13 cellular contexts compared by ENCODE assay signal in genomic region chr1:2523191-2523890, GRCh38. TPM values are rescaled to one million over a fixed set of nuclear protein-coding genes. Genes with fewer than 3 reads are reported as not detected.
A peak's percentile ranks its signal among the peaks of the same experiment; 100 is the strongest.
DNase-seq lines count a peak whose midpoint lies in the region; ATAC-seq, FAIRE-seq and TF ChIP-seq lines count a peak whose summit lies in the region.
"Had no signal": no experiment of that assay in that cellular context is flagged by ENCODE, and none has a peak within 500 bp of the region (broad histone marks: within the 10 kb centered on the region; RNA-seq: fewer than 3 reads in every experiment).

No MANE protein-coding gene starts in this region.

- H3K4me1 Mint-ChIP-seq in CD4-positive, alpha-beta T cell (ENCODE audit: low read depth) = peaks cover 44% of the 10 kb centered on the region
- H3K4me1 Mint-ChIP-seq in natural killer cell = peaks cover 24 to 40% of the 10 kb centered on the region in 2 donors

- POLR2A ChIA-PET in CD4-positive, alpha-beta T cell (lab: Charles Lee) = interaction anchor here (0.9 to 8.5 kb wide), 8 partner anchors 16 to 334 kb away, joined by 3 to 164 read pairs (median 5); partner anchors contain the start of genes MORN1, PRXL2B and TNFRSF14
- POLR2A ChIA-PET in GM12878 (lab: Charles Lee) = interaction anchor here (0.8 to 3.7 kb wide), 2 partner anchors 22 to 53 kb away, joined by 3 to 19 read pairs; no protein-coding TSS in a partner anchor

- peaks cover 5% of the 10 kb centered on the region for H3K27me3 ChIP-seq in CD4-positive, alpha-beta T cell (ENCODE audit: control insufficient read depth, insufficient read depth, low read length)
- H3K27me3 ChIP-seq in RWPE2 (ENCODE audit: insufficient read depth, poor library complexity, severe bottlenecking) = no peaks in the 10 kb centered on the region
- no peaks in the 10 kb centered on the region for H3K27me3 ChIP-seq in GM12878 (replicated peaks in 1 of 2; ENCODE audit: control insufficient read depth in 2 of 2, insufficient read depth in 2 of 2, low read length in 1 of 2)
- H3K27me3 ChIP-seq: thyroid gland had no signal

- SMC1A ChIA-PET in GM12878 (lab: Charles Lee; ENCODE audit: uncharacterized antibody, unreplicated experiment) = interaction anchor here (0.7 to 1.5 kb wide), 5 partner anchors 22 to 111 kb away, joined by 3 to 11 read pairs (median 3); partner anchors contain the start of gene PEX10

- H3K9me3 Mint-ChIP-seq in CD4-positive, alpha-beta T cell = no peaks in the 10 kb centered on the region
- H3K9me3 Mint-ChIP-seq in natural killer cell = no peaks in the 10 kb centered on the region

- CTCF ChIA-PET in CD4-positive, alpha-beta T cell (lab: Charles Lee) = interaction anchor here (0.7 to 4.2 kb wide), 8 partner anchors 24 to 131 kb away, joined by 3 to 37 read pairs (median 4); partner anchors contain the start of genes RER1 and TNFRSF14
- CTCF ChIA-PET in GM12878 (lab: Yijun Ruan, JAX) = interaction anchor here (0.6 to 3.8 kb wide), 13 partner anchors 13 to 328 kb away, joined by 3 to 28 read pairs (median 5); partner anchors contain the start of gene FAAP20

- peak overlapping the region; percentile 15; the same call in 1 of the 2 replicates for H3K9ac ChIP-seq in GM12878 (ENCODE audit: control insufficient read depth, insufficient read depth, low read length)

- H3K36me3 ChIP-seq in RWPE2 (ENCODE audit: low read depth) = peaks cover 28% of the 10 kb centered on the region
- H3K36me3 ChIP-seq in GM12878 (ENCODE audit: control insufficient read depth in 2 of 2, insufficient read depth in 2 of 2, low read length in 1 of 2) = peaks cover 7 to 26% of the 10 kb centered on the region in 2 experiments; a peak in 3 of 4 replicates

- peaks cover 3% of the 10 kb centered on the region; the same call in 1 of the 2 replicates for H4K20me1 ChIP-seq in GM12878 (ENCODE audit: control insufficient read depth, insufficient read depth)

- H3K4me1 ChIP-seq in RWPE2 (ENCODE audit: insufficient read depth, poor library complexity, severe bottlenecking) (peaks cover 21% of the 10 kb centered on the region), GM12878 (ENCODE audit: control insufficient read depth, insufficient read depth, low read length) (peaks cover 18% of the 10 kb centered on the region)

- no TSS peak for BruUV-seq in GM12878 (replicated peaks; lab: Mats Ljungman, UMichigan)

- WGBS in GM12878 (ENCODE audit: insufficient coverage, insufficient replicate concordance, low lambda C conversion rate, missing lambda C conversion rate) = 95% methylated on average over 32 of the region's 32 CpGs

- in situ Hi-C loops in GM12878 (cut with MboI) (loop anchor here (10.0 kb wide), 1 partner anchor 319 kb away; no protein-coding TSS in a partner anchor), GM13977 (cut with MboI; ENCODE audit: low pct_unique_long_range_greater_than_20kb, low sequenced_read_pairs, unreplicated experiment) (no loop called here)

- RAD21 ChIA-PET in GM12878 (lab: Charles Lee; ENCODE audit: unreplicated experiment) = interaction anchor here (1.0 to 5.9 kb wide), 4 partner anchors 23 to 110 kb away, joined by 3 to 86 read pairs (median 4); partner anchors contain the start of gene PEX10

- H3K9me3 ChIP-seq in CD4-positive, alpha-beta T cell (ENCODE audit: control insufficient read depth, low read length) = no peaks in the 10 kb centered on the region
- H3K9me3 ChIP-seq in RWPE2 (ENCODE audit: severe bottlenecking) = no peaks in the 10 kb centered on the region
- H3K9me3 ChIP-seq in GM12878 (replicated peaks; ENCODE audit: control insufficient read depth, insufficient read depth, low read length) = no peaks in the 10 kb centered on the region
- H3K9me3 ChIP-seq: neutrophil, thyroid gland had no signal

- no peak overlapping the region for H2AFZ ChIP-seq in GM12878 (ENCODE audit: control insufficient read depth, low read depth, low read length)

- DNase-seq in CD4-positive, alpha-beta T cell = no peak
- no peak for DNase-seq in RWPE2 (ENCODE audit: low spot score)
- DNase-seq in GM12878 (ENCODE audit: low read depth, low spot score) = no peak
- no peak for DNase-seq in natural killer cell
- DNase-seq in NCI-H2227 treated with DMSO at 0.1 percent for 48 hours (lab: John Stamatoyannopoulos, UW) = no peak
- DNase-seq in epidermal melanocyte (ENCODE audit: insufficient read length, low spot score) = no peak
- DNase-seq in frontal cortex (ENCODE audit: low spot score in 2 of 2) = no peak
- DNase-seq in GM13977 (ENCODE audit: low spot score) = no peak
- DNase-seq: MM.1S, NCI-H526 treated with DMSO at 0.1 percent for 48 hours, thyroid gland had no signal

- ATAC-seq in CD4-positive, alpha-beta T cell (ENCODE audit: poor library complexity) = no peak
- ATAC-seq in RWPE2 (ENCODE audit: low read depth) (no peak), GM12878 (0 out of 3 replicates have a peak, but pooled peaks have one; percentile 7), natural killer cell (no peak)

- intact Hi-C loops in CD4-positive, alpha-beta T cell (cut with DNase I, micrococcal nuclease) = loop anchor here in 1 of 2 experiments (10.0 kb wide), 2 partner anchors 121 to 1251 kb away; partner anchors contain the start of gene SMIM1
- intact Hi-C loops in GM12878 (cut with micrococcal nuclease; ENCODE audit: unreplicated experiment) = no loop called here
- intact Hi-C loops in natural killer cell (cut with micrococcal nuclease) = no loop called here

- H3K27ac ChIP-seq in CD4-positive, alpha-beta T cell (ENCODE audit: low read depth, low read length) = peak overlapping the region; percentile 76
- H3K27ac ChIP-seq in RWPE2 (ENCODE audit: poor library complexity, severe bottlenecking) = peak overlapping the region; percentile 39
- no peak overlapping the region; the same call in 1 of the 2 replicates for H3K27ac ChIP-seq in GM12878 (ENCODE audit: control insufficient read depth, insufficient read depth)
- H3K27ac ChIP-seq: neutrophil, thyroid gland had no signal

- H3K27me3 Mint-ChIP-seq in CD4-positive, alpha-beta T cell = peaks cover 4% of the 10 kb centered on the region
- peaks cover 0 to 5% of the 10 kb centered on the region in 2 donors for H3K27me3 Mint-ChIP-seq in natural killer cell (ENCODE audit: low read depth in 2 of 2)

- no peak for TF ChIP-seq CTCF in CD4-positive, alpha-beta T cell (IDR thresholded peaks at IDR 0.05)
- TF ChIP-seq CTCF in RWPE2 (IDR thresholded peaks at IDR 0.05; ENCODE audit: poor library complexity, severe bottlenecking) (no peak), GM12878 (IDR thresholded peaks at IDR 0.05 in 2 of 3, conservative IDR thresholded peaks at IDR 0.05 in 1 of 3; ENCODE audit: control insufficient read depth in 2 of 3, extremely low read depth in 1 of 3, insufficient read depth in 1 of 3, low read depth in 3 of 3, low read length in 3 of 3) (peak in 2 of 3 experiments; percentile 41 to 54; a peak in 4 of 6 replicates), natural killer cell (IDR thresholded peaks at IDR 0.05) (no peak), GM13977 (IDR thresholded peaks at IDR 0.05; ENCODE audit: extremely low read depth, insufficient read depth, missing control alignments) (no peak)

- no peak for FAIRE-seq in GM12878 (lab: Jason Lieb, UNC)
- FAIRE-seq in frontal cortex (lab: Jason Lieb, UNC) = no peak

- H3K27ac Mint-ChIP-seq in CD4-positive, alpha-beta T cell = peak overlapping the region; percentile 91
- H3K27ac Mint-ChIP-seq in natural killer cell = peak overlapping the region; percentile 65 to 93

- TF ChIP-seq EP300 in GM12878 (IDR thresholded peaks at IDR 0.05; ENCODE audit: borderline replicate concordance in 1 of 2, control insufficient read depth in 1 of 2, low read depth in 2 of 2, low read length in 2 of 2) = no peak

- H3K36me3 Mint-ChIP-seq in CD4-positive, alpha-beta T cell (ENCODE audit: low read depth) = peaks cover 44% of the 10 kb centered on the region
- no peaks in the 10 kb centered on the region for H3K36me3 Mint-ChIP-seq in natural killer cell

- peak overlapping the region; percentile 90 for H3K4me3 Mint-ChIP-seq in CD4-positive, alpha-beta T cell
- no peak overlapping the region for H3K4me3 Mint-ChIP-seq in natural killer cell

- H3K79me2 ChIP-seq in GM12878 (ENCODE audit: control insufficient read depth, insufficient read depth, low read length) = peaks cover 36% of the 10 kb centered on the region

- H3K4me3 ChIP-seq in RWPE2 (ENCODE audit: severe bottlenecking) = no peak overlapping the region
- H3K4me3 ChIP-seq in GM12878 = peak overlapping the region; percentile 98; the same call in 1 of the 2 replicates
- H3K4me3 ChIP-seq: thyroid gland had no signal

- H3K4me2 ChIP-seq in GM12878 (ENCODE audit: control insufficient read depth, insufficient read depth) = peak overlapping the region; percentile 54; the same call in 1 of the 2 replicates

- TF ChIP-seq POLR2A in GM12878 (IDR thresholded peaks at IDR 0.05; ENCODE audit: low read depth, low read length) = no peak

- no peak for TF ChIP-seq RAD21 in GM12878 (IDR thresholded peaks at IDR 0.05; ENCODE audit: insufficient read depth, low read depth, low read length)

RNA-seq across cellular contexts. Expression of gene PANK4, which starts 3.1 kb away (rescaled TPM):
- total RNA-seq in CD4-positive, alpha-beta T cell = 10 to 100 TPM; 42.9 to 47.0 TPM
- total RNA-seq in GM12878 (2013; cell fraction: nucleolus; rRNA removed) = 85.4 and 117 TPM in 2 replicates
- 24.1 and 24.9 TPM in 2 replicates for total RNA-seq in GM12878 (2014; rRNA removed)
- 10.4 and 10.6 TPM in 2 replicates for total RNA-seq in GM12878 (2014; rRNA removed; fragmentation: Illumina TruSeq; extraction: Trizol)
- 25.8 and 38.0 TPM in 2 replicates for total RNA-seq in GM12878 (2021)
- 7.1 TPM for polyA plus RNA-seq in GM12878 (2011; ENCODE audit: low read depth)
- 12.4 and 27.0 TPM in 2 replicates for polyA plus RNA-seq in GM12878 (2011; rRNA removed)
- polyA plus RNA-seq in GM12878 (2011; cell fraction: cytosol; rRNA removed) = 15.9 and 23.0 TPM in 2 replicates
- 158 and 199 TPM in 2 replicates for polyA plus RNA-seq in GM12878 (2011; cell fraction: nucleus; rRNA removed)
- polyA plus RNA-seq in GM12878 (2012) = 18.2 and 18.5 TPM in 2 replicates
- polyA plus RNA-seq in GM12878 (2014; fragmentation: Illumina TruSeq; extraction: Trizol) = 11.1 and 15.0 TPM in 2 replicates
- polyA plus RNA-seq in GM12878 (2014; fragmentation: Nextera tagmentation; extraction: Ambion mirVana) = 1 to 10 TPM in 1 of 2 experiments, under 1 TPM in 1; 0.35 to 1.5 TPM
- 25.0 and 27.2 TPM in 2 replicates for polyA plus RNA-seq in GM12878 (2014; rRNA removed)
- 10 to 100 TPM; 18.2 to 19.0 TPM for polyA plus RNA-seq in GM12878 (2016; fragmentation: Nextera tagmentation; extraction: Ambion mirVana)
- polyA minus RNA-seq in GM12878 (2011; rRNA and poly(A)+ RNA removed) = 14.9 and 26.2 TPM in 2 replicates
- 13.2 and 15.7 TPM in 2 replicates for polyA minus RNA-seq in GM12878 (2011; cell fraction: cytosol; rRNA and poly(A)+ RNA removed)
- polyA minus RNA-seq in GM12878 (2011; cell fraction: nucleus; rRNA and poly(A)+ RNA removed) = 55.4 and 89.3 TPM in 2 replicates
- 10 to 100 TPM; 48.2 to 75.7 (median 61.8) TPM for total RNA-seq in natural killer cell
- 32.6 TPM for total RNA-seq in frontal cortex

RNA-seq across cellular contexts. Expression of gene HES5, which starts 6.7 kb away (rescaled TPM):
- not detected for total RNA-seq in CD4-positive, alpha-beta T cell
- not detected in 2 replicates for total RNA-seq in GM12878 (2013; cell fraction: nucleolus; rRNA removed)
- total RNA-seq in GM12878 (2014; rRNA removed) (0.22 TPM in 1 of 2 replicates, not detected in the other), GM12878 (2014; rRNA removed; fragmentation: Illumina TruSeq; extraction: Trizol) (not detected in 2 replicates), GM12878 (2021) (0.15 TPM in 1 of 2 replicates, not detected in the other), natural killer cell (not detected), frontal cortex (41.2 TPM)
- polyA plus RNA-seq in GM12878 (2011; ENCODE audit: low read depth) = not detected
- polyA plus RNA-seq in GM12878 (2011; rRNA removed) (not detected in 2 replicates), GM12878 (2014; fragmentation: Illumina TruSeq; extraction: Trizol) (not detected in 2 replicates), GM12878 (2014; fragmentation: Nextera tagmentation; extraction: Ambion mirVana) (not detected), GM12878 (2014; rRNA removed) (0.12 TPM in 1 of 2 replicates, not detected in the other), GM12878 (2016; fragmentation: Nextera tagmentation; extraction: Ambion mirVana) (not detected)
- not detected in 2 replicates for polyA plus RNA-seq in GM12878 (2011; cell fraction: cytosol; rRNA removed)
- not detected in 2 replicates for polyA plus RNA-seq in GM12878 (2011; cell fraction: nucleus; rRNA removed)
- polyA plus RNA-seq in GM12878 (2012) = not detected in 2 replicates
- not detected in 2 replicates for polyA minus RNA-seq in GM12878 (2011; rRNA and poly(A)+ RNA removed)
- not detected in 2 replicates for polyA minus RNA-seq in GM12878 (2011; cell fraction: cytosol; rRNA and poly(A)+ RNA removed)
- polyA minus RNA-seq in GM12878 (2011; cell fraction: nucleus; rRNA and poly(A)+ RNA removed) = not detected in 2 replicates
- total RNA-seq: epithelial cell of proximal tubule, thyroid gland had no signal

RNA-seq across cellular contexts. Expression of gene TNFRSF14, which starts 32.8 kb away (rescaled TPM):
- 100 to 1,000 TPM; 191 to 194 TPM for total RNA-seq in CD4-positive, alpha-beta T cell
- 315 and 380 TPM in 2 replicates for total RNA-seq in GM12878 (2013; cell fraction: nucleolus; rRNA removed)
- total RNA-seq in GM12878 (2014; rRNA removed) = 53.6 and 61.1 TPM in 2 replicates
- 20.0 and 23.0 TPM in 2 replicates for total RNA-seq in GM12878 (2014; rRNA removed; fragmentation: Illumina TruSeq; extraction: Trizol)
- total RNA-seq in GM12878 (2021) = 76.2 and 79.1 TPM in 2 replicates
- 42.6 TPM for polyA plus RNA-seq in GM12878 (2011; ENCODE audit: low read depth)
- polyA plus RNA-seq in GM12878 (2011; rRNA removed) = 30.5 and 69.6 TPM in 2 replicates
- polyA plus RNA-seq in GM12878 (2011; cell fraction: cytosol; rRNA removed) = 85.6 and 116 TPM in 2 replicates
- 998 and 1,152 TPM in 2 replicates for polyA plus RNA-seq in GM12878 (2011; cell fraction: nucleus; rRNA removed)
- polyA plus RNA-seq in GM12878 (2012) = 120 and 163 TPM in 2 replicates
- polyA plus RNA-seq in GM12878 (2014; fragmentation: Illumina TruSeq; extraction: Trizol) = 4.8 and 19.2 TPM in 2 replicates
- 1 to 10 TPM in 1 of 2 experiments, under 1 TPM in 1; 0.43 to 2.9 TPM for polyA plus RNA-seq in GM12878 (2014; fragmentation: Nextera tagmentation; extraction: Ambion mirVana)
- 113 and 114 TPM in 2 replicates for polyA plus RNA-seq in GM12878 (2014; rRNA removed)
- 10 to 100 TPM; 36.2 to 46.7 TPM for polyA plus RNA-seq in GM12878 (2016; fragmentation: Nextera tagmentation; extraction: Ambion mirVana)
- polyA minus RNA-seq in GM12878 (2011; rRNA and poly(A)+ RNA removed) = 22.7 and 47.3 TPM in 2 replicates
- polyA minus RNA-seq in GM12878 (2011; cell fraction: cytosol; rRNA and poly(A)+ RNA removed) = 17.1 and 28.0 TPM in 2 replicates
- 91.9 and 124 TPM in 2 replicates for polyA minus RNA-seq in GM12878 (2011; cell fraction: nucleus; rRNA and poly(A)+ RNA removed)
- 100 to 1,000 TPM; 228 to 266 (median 262) TPM for total RNA-seq in natural killer cell
- total RNA-seq in frontal cortex = 2.4 TPM

RNA-seq across cellular contexts. Expression of gene PLCH2, which starts 47.3 kb away (rescaled TPM):
- 10 to 100 TPM; 47.6 to 48.1 TPM for total RNA-seq in CD4-positive, alpha-beta T cell
- total RNA-seq in GM12878 (2013; cell fraction: nucleolus; rRNA removed) = 3.9 and 7.9 TPM in 2 replicates
- total RNA-seq in GM12878 (2014; rRNA removed) (0.11 and 0.73 TPM in 2 replicates), GM12878 (2014; rRNA removed; fragmentation: Illumina TruSeq; extraction: Trizol) (0.04 and 0.05 TPM in 2 replicates), GM12878 (2021) (0.62 and 0.74 TPM in 2 replicates), natural killer cell (100 to 1,000 TPM in 2 of 3 donors, 10 to 100 TPM in 1; 77.1 to 116 (median 106) TPM), frontal cortex (9.0 TPM)
- polyA plus RNA-seq in GM12878 (2011; ENCODE audit: low read depth) = 0.28 TPM
- polyA plus RNA-seq in GM12878 (2011; rRNA removed) (0.24 and 0.30 TPM in 2 replicates), GM12878 (2014; fragmentation: Illumina TruSeq; extraction: Trizol) (0.12 TPM in 1 of 2 replicates, not detected in the other), GM12878 (2014; fragmentation: Nextera tagmentation; extraction: Ambion mirVana) (not detected), GM12878 (2014; rRNA removed) (0.53 and 1.1 TPM in 2 replicates), GM12878 (2016; fragmentation: Nextera tagmentation; extraction: Ambion mirVana) (under 1 TPM in 1 of 2 experiments, not detected in 1; 0.03 TPM)
- polyA plus RNA-seq in GM12878 (2011; cell fraction: cytosol; rRNA removed) = 0.27 and 0.64 TPM in 2 replicates
- 4.9 and 6.8 TPM in 2 replicates for polyA plus RNA-seq in GM12878 (2011; cell fraction: nucleus; rRNA removed)
- polyA plus RNA-seq in GM12878 (2012) = 1.4 and 2.3 TPM in 2 replicates
- polyA minus RNA-seq in GM12878 (2011; rRNA and poly(A)+ RNA removed) = 0.59 and 0.77 TPM in 2 replicates
- 0.27 TPM in 1 of 2 replicates, not detected in the other for polyA minus RNA-seq in GM12878 (2011; cell fraction: cytosol; rRNA and poly(A)+ RNA removed)
- polyA minus RNA-seq in GM12878 (2011; cell fraction: nucleus; rRNA and poly(A)+ RNA removed) = 1.1 and 2.0 TPM in 2 replicates

Comparison
In these comparisons a context has a peak if more than half of its experiments do, and no peak if none do; other contexts are left out.
1. CTCF ChIP-seq: peak in GM12878 (2 of 3); none in CD4-positive, alpha-beta T cell (single experiment), RWPE2 (single experiment), natural killer cell (single experiment) and GM13977 (single experiment).
2. RNA of gene HES5, which starts 6.7 kb away (total RNA-seq): 41.2 TPM in frontal cortex (single experiment); not detected in CD4-positive, alpha-beta T cell, not detected in natural killer cell and 0.15 to 0.22 TPM in GM12878; every median in the first group is over 10 times any median in the second.